In genomic region chr15:79641841-79642240, GRCh38 we compare ENCODE assay signal across 17 cellular contexts.
DNase-seq lines count a peak whose midpoint lies in the region; ATAC-seq and TF ChIP-seq lines count a peak whose summit lies in the region.
"Had no signal": no experiment of that assay in that cellular context is flagged by ENCODE, and none has a peak within 500 bp of the region (broad histone marks: within the 10 kb centered on the region; RNA-seq: fewer than 3 reads in every experiment).

No MANE protein-coding gene starts in this region.

- peak; percentile 16 for DNase-seq in AG20443 (ENCODE audit: low spot score)
- peak; percentile 53 for DNase-seq in HCEC 1CT
- peak; percentile 17 for DNase-seq in fibroblast of gingiva (ENCODE audit: low read depth)
- DNase-seq in mesenchymal stem cell = no peak
- DNase-seq in NCI-H345 treated with DMSO at 0.1 percent for 48 hours (lab: John Stamatoyannopoulos, UW; ENCODE audit: unreplicated experiment) = no peak
- no peak for DNase-seq in cerebellar nuclear complex (lab: John Stamatoyannopoulos, UW)
- no peak for DNase-seq in nephron progenitor cell
- DNase-seq: CD4-positive, alpha-beta memory T cell; DMS153; DMS79; HFFc6 had no signal

- H3K79me1 ChIP-seq in mesenchymal stem cell (replicated peaks; ENCODE audit: low read length, poor library complexity, severe bottlenecking) = no peaks in the 10 kb centered on the region

- H3K27me3 Mint-ChIP-seq in nephron progenitor cell (ENCODE audit: low read depth, poor library complexity) = no peaks in the 10 kb centered on the region

- no peak overlapping the region for H4K91ac ChIP-seq in mesenchymal stem cell (ENCODE audit: low read length)

- no peaks in the 10 kb centered on the region for H3K27me3 ChIP-seq in mesenchymal stem cell (ENCODE audit: control insufficient read depth in 1 of 2, insufficient read depth in 1 of 2, low read length in 2 of 2)
- H3K27me3 ChIP-seq: BLaER1 had no signal

- H3K4me1 Mint-ChIP-seq in nephron progenitor cell = peaks cover 2% of the 10 kb centered on the region
- H3K4me1 Mint-ChIP-seq: CD14-positive monocyte; CD4-positive, alpha-beta memory T cell; GM23338 had no signal

- no peak overlapping the region for H2BK15ac ChIP-seq in mesenchymal stem cell (ENCODE audit: low read depth, poor library complexity, severe bottlenecking)

- no peaks in the 10 kb centered on the region for H3K36me3 ChIP-seq in mesenchymal stem cell (ENCODE audit: control insufficient read depth in 1 of 2, insufficient read depth in 2 of 2, low read depth in 1 of 2, low read length in 2 of 2)
- H3K36me3 ChIP-seq: BLaER1 had no signal

- H3K23ac ChIP-seq in mesenchymal stem cell (ENCODE audit: low read length in 2 of 2) = no peak overlapping the region

- TF ChIP-seq CTCF in nephron progenitor cell (IDR thresholded peaks at IDR 0.05) = no peak

- no peak overlapping the region for H3K4ac ChIP-seq in mesenchymal stem cell (ENCODE audit: low read depth in 1 of 2, low read length in 2 of 2)

- no peak overlapping the region for H2BK120ac ChIP-seq in mesenchymal stem cell (ENCODE audit: low read depth, low read length)

- H4K8ac ChIP-seq in mesenchymal stem cell (ENCODE audit: low read length) = no peak overlapping the region

- no peak for ATAC-seq in GM18868 (IDR thresholded peaks at IDR 0.05; ENCODE audit: unreplicated experiment)
- ATAC-seq: GM23338, HCT116 had no signal

- no peak overlapping the region for H3K4me3 Mint-ChIP-seq in nephron progenitor cell
- H3K4me3 Mint-ChIP-seq: CD14-positive monocyte; CD4-positive, alpha-beta memory T cell; GM23338; HFFc6 had no signal

- H3K27ac Mint-ChIP-seq in nephron progenitor cell = no peak overlapping the region
- H3K27ac Mint-ChIP-seq: CD14-positive monocyte; CD4-positive, alpha-beta memory T cell; GM23338; HFFc6 had no signal

- no peak overlapping the region for H3K4me2 ChIP-seq in mesenchymal stem cell (ENCODE audit: low read length, poor library complexity, severe bottlenecking)
- H3K4me2 ChIP-seq: BLaER1, GM23338 had no signal

- peak overlapping the region; percentile 5 for H3K9ac ChIP-seq in mesenchymal stem cell (ENCODE audit: low read length)
- H3K9ac ChIP-seq: BLaER1 had no signal

- peaks cover 29% of the 10 kb centered on the region for H3K9me3 Mint-ChIP-seq in nephron progenitor cell

- H3K4me1 ChIP-seq in mesenchymal stem cell (ENCODE audit: control insufficient read depth, insufficient read depth, low read depth, low read length) = peaks cover 6% of the 10 kb centered on the region
- H3K4me1 ChIP-seq: BLaER1 had no signal

- no peak overlapping the region for H3K14ac ChIP-seq in mesenchymal stem cell (ENCODE audit: low read length in 2 of 2)

- H3K36me3 Mint-ChIP-seq in nephron progenitor cell (ENCODE audit: low read depth) = no peaks in the 10 kb centered on the region
- H3K36me3 Mint-ChIP-seq: CD14-positive monocyte had no signal

- H3K27ac ChIP-seq in mesenchymal stem cell (ENCODE audit: low read length, poor library complexity, severe bottlenecking) = no peak overlapping the region
- H3K27ac ChIP-seq: BLaER1, HL-60 had no signal

- H2BK12ac ChIP-seq in mesenchymal stem cell (ENCODE audit: low read length in 2 of 2) = no peak overlapping the region

- H3K9me3 ChIP-seq in mesenchymal stem cell (ENCODE audit: control insufficient read depth, low read length) = peaks cover 14% of the 10 kb centered on the region

- no peak overlapping the region for H3K18ac ChIP-seq in mesenchymal stem cell (ENCODE audit: low read depth in 1 of 2, low read length in 2 of 2)

- no peak overlapping the region for H2AFZ ChIP-seq in mesenchymal stem cell (ENCODE audit: low read depth, low read length)
- H2AFZ ChIP-seq: GM23338 had no signal

- no peak overlapping the region for H2BK5ac ChIP-seq in mesenchymal stem cell (ENCODE audit: low read depth, low read length, poor library complexity, severe bottlenecking)

- no peak overlapping the region for H3K4me3 ChIP-seq in mesenchymal stem cell (ENCODE audit: insufficient read depth in 1 of 2, low read depth in 1 of 2, low read length in 2 of 2)
- H3K4me3 ChIP-seq: BLaER1, GM23338 had no signal

- H2AK5ac ChIP-seq in mesenchymal stem cell (ENCODE audit: low read length, severe bottlenecking) = no peak overlapping the region

Comparison
In these comparisons a context has a peak if more than half of its experiments do, and no peak if none do; other contexts are left out.
1. DNase-seq: peak in AG20443 (single experiment), HCEC 1CT (single experiment) and fibroblast of gingiva (single experiment); none in mesenchymal stem cell (single experiment), NCI-H345 treated with DMSO at 0.1 percent for 48 hours (single experiment), cerebellar nuclear complex (0 of 2) and nephron progenitor cell (single experiment).